25 cellular contexts compared by ENCODE assay signal in the genomic region with DNA sequence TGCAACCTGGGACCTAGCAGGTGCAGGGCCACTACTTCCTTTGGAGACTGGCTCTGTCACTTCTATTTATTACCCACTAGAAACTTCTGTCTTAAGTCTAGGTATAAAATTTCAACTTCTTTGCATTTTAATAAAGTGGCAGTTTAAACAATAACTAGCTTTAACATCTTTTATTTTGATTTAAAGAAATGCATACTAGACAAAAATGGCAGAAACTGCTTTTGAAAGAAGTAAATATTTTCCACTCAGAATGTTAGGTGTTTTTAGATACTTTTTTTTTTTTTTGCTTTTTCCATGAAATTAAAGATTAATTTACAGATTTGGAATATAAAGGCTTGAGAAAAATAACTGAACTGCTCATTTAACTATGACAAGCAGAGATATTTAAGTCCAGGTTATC.
"Had no signal": no experiment of that assay in that cellular context is flagged by ENCODE, and none has a peak within 500 bp of the region (broad histone marks: within the 10 kb centered on the region; RNA-seq: fewer than 3 reads in every experiment).

No MANE protein-coding gene starts in this region.

- H3K9ac ChIP-seq: neural progenitor cell, parathyroid adenoma had no signal

- ATAC-seq: psoas muscle; right cardiac atrium; right lobe of liver; stimulated activated effector memory CD8-positive, alpha-beta T cell treated with anti-CD3 and anti-CD28 coated beads, Interleukin-12 subunit alpha, Interleukin-12 subunit beta, amount 100 ng/mL, for 72 hours; stimulated activated naive B cell treated with anti-CD40 and anti-IgM and Interleukin-4, amounts not matched to agents 10 μg/mL and 1 μg/mL and 100 μg/mL, for 72 hours had no signal

- H2AFZ ChIP-seq: neural progenitor cell, parathyroid adenoma had no signal

- H3K36me3 ChIP-seq: neural progenitor cell, ovary, right lobe of liver, sigmoid colon, stomach, thoracic aorta, thyroid gland, tibial nerve, upper lobe of left lung, vagina had no signal

- H3K4me3 ChIP-seq: neural progenitor cell, ovary, psoas muscle, right lobe of liver, sigmoid colon, stomach, thoracic aorta, thyroid gland, tibial nerve, upper lobe of left lung, vagina had no signal

- DNase-seq: occipital lobe; ovary; posterior cingulate gyrus; psoas muscle; right cardiac atrium; right lobe of liver; sigmoid colon; small intestine; stimulated activated CD4-positive, alpha-beta T cell treated with anti-CD3 and anti-CD28 coated beads, Interleukin-15, amount 100 ng/mL, for 24 hours; stimulated activated CD4-positive, alpha-beta T cell treated with anti-CD3 and anti-CD28 coated beads, Interleukin-2, amount 100 ng/mL, for 24 hours; stimulated activated CD4-positive, alpha-beta T cell treated with anti-CD3 and anti-CD28 coated beads, Interleukin-2, amount 100 ng/mL, for 48 hours; stimulated activated CD4-positive, alpha-beta T cell treated with anti-CD3 and anti-CD28 coated beads, Interleukin-4, amount 100 ng/mL, for 24 hours; stimulated activated naive B cell treated with anti-CD40 and anti-IgM and Interleukin-4, amounts not matched to agents 10 μg/mL and 1 μg/mL and 100 μg/mL, for 72 hours; stimulated activated naive CD4-positive, alpha-beta T cell treated with Interleukin-2 at 50 U/mL for 16 hours; stomach; thyroid gland; trophoblast cell; upper lobe of left lung had no signal

- H3K27ac ChIP-seq: neural progenitor cell, ovary, parathyroid adenoma, psoas muscle, right lobe of liver, sigmoid colon, stomach, thoracic aorta, thyroid gland, tibial nerve, upper lobe of left lung, vagina had no signal

- H3K9me3 ChIP-seq: ovary, psoas muscle, right lobe of liver, sigmoid colon, thoracic aorta, thyroid gland, tibial nerve, upper lobe of left lung, vagina had no signal

- H3K4me1 ChIP-seq: neural progenitor cell, parathyroid adenoma, psoas muscle, right lobe of liver, sigmoid colon, stomach, thyroid gland, tibial nerve, upper lobe of left lung, vagina had no signal

- H3K4me2 ChIP-seq: neural progenitor cell had no signal

- H3K79me2 ChIP-seq: parathyroid adenoma had no signal

- FAIRE-seq: urothelium cell line had no signal

- H3K27me3 ChIP-seq: neural progenitor cell, ovary, right lobe of liver, sigmoid colon, stomach, thyroid gland, tibial nerve, upper lobe of left lung, vagina had no signal
